9 cellular contexts compared by ENCODE assay signal in genomic region chr9:33288828-33289483, GRCh38. TPM values are rescaled to one million over a fixed set of nuclear protein-coding genes. Genes with fewer than 3 reads are reported as not detected.
DNase-seq lines count a peak whose midpoint lies in the region; ATAC-seq, FAIRE-seq and TF ChIP-seq lines count a peak whose summit lies in the region.
"Had no signal": no experiment of that assay in that cellular context is flagged by ENCODE, and none has a peak within 500 bp of the region (broad histone marks: within the 10 kb centered on the region; RNA-seq: fewer than 3 reads in every experiment).

No MANE protein-coding gene starts in this region.

- H3K4me3 ChIP-seq in astrocyte (ENCODE audit: insufficient read depth, low read depth, low read length) = no peak overlapping the region
- H3K4me3 ChIP-seq in tibial nerve = peak overlapping the region; percentile 60 to 98 (median 94)

- H4K20me1 ChIP-seq in astrocyte (ENCODE audit: insufficient read depth, low read length) = no peaks in the 10 kb centered on the region

- no peak for TF ChIP-seq CTCF in astrocyte (IDR thresholded peaks at IDR 0.05; ENCODE audit: insufficient read depth, low read depth, low read length)
- no peak for TF ChIP-seq CTCF in mesothelial cell of epicardium (IDR thresholded peaks at IDR 0.05; ENCODE audit: unreplicated experiment)
- TF ChIP-seq CTCF in tibial nerve (IDR thresholded peaks at IDR 0.05) = no peak

- POLR2A ChIA-PET in activated CD4-positive, alpha-beta T cell treated with anti-CD3 and anti-CD28 coated beads for 36 hours (lab: Charles Lee) = interaction anchor here (0.6 kb wide), 1 partner anchor 146 kb away, joined by 3 read pairs; no protein-coding TSS in a partner anchor

- H3K9me3 Mint-ChIP-seq in activated CD4-positive, alpha-beta T cell treated with anti-CD3 and anti-CD28 coated beads for 36 hours (ENCODE audit: low read depth) = no peaks in the 10 kb centered on the region
- H3K9me3 Mint-ChIP-seq in astrocyte (ENCODE audit: unreplicated experiment) (no peaks in the 10 kb centered on the region), mesothelial cell of epicardium (no peaks in the 10 kb centered on the region)

- CTCF ChIA-PET in activated CD4-positive, alpha-beta T cell treated with anti-CD3 and anti-CD28 coated beads for 36 hours (lab: Charles Lee) = interaction anchor here (1.5 kb wide), 1 partner anchor 19 kb away, joined by 4 read pairs; no protein-coding TSS in a partner anchor

- no peak for DNase-seq in activated CD4-positive, alpha-beta T cell treated with anti-CD3 and anti-CD28 coated beads for 36 hours
- DNase-seq in activated CD4-positive, alpha-beta T cell treated with anti-CD3 and anti-CD28 coated beads, Interleukin-2, amount 50 U/mL, for 1 hour = no peak
- DNase-seq in astrocyte (ENCODE audit: low read depth) = no peak
- DNase-seq in mesothelial cell of epicardium (ENCODE audit: low spot score in 2 of 2, unreplicated experiment in 2 of 2) = no peak
- DNase-seq in tibial nerve (ENCODE audit: low spot score in 2 of 2) = no peak
- DNase-seq in RKO (ENCODE audit: low spot score) = no peak

- peaks cover 6% of the 10 kb centered on the region for H3K4me1 ChIP-seq in astrocyte (ENCODE audit: insufficient read depth, low read length)
- H3K4me1 ChIP-seq in tibial nerve = peaks cover 0 to 58% (median 28%) of the 10 kb centered on the region in 4 donors

- ATAC-seq in activated CD4-positive, alpha-beta T cell treated with anti-CD3 and anti-CD28 coated beads for 36 hours = no peak
- no peak for ATAC-seq in HG02870 (IDR thresholded peaks at IDR 0.05; ENCODE audit: unreplicated experiment)
- no peak for ATAC-seq in GM18909 (IDR thresholded peaks at IDR 0.05; ENCODE audit: poor library complexity, unreplicated experiment)

- H3K36me3 ChIP-seq in astrocyte (ENCODE audit: insufficient read depth, low read length) (peaks cover 6% of the 10 kb centered on the region), tibial nerve (peaks cover 0 to 23% (median 0%) of the 10 kb centered on the region in 3 donors)

- TF ChIP-seq POLR2A in tibial nerve (IDR thresholded peaks at IDR 0.05) = no peak

- H3K27ac Mint-ChIP-seq in activated CD4-positive, alpha-beta T cell treated with anti-CD3 and anti-CD28 coated beads for 36 hours = peak overlapping the region; percentile 99
- H3K27ac Mint-ChIP-seq in astrocyte (ENCODE audit: unreplicated experiment) (no peak overlapping the region), mesothelial cell of epicardium (peak overlapping the region; percentile 16)

- FAIRE-seq in astrocyte (lab: Jason Lieb, UNC) = no peak

- H3K27me3 ChIP-seq in astrocyte (ENCODE audit: insufficient read depth, low read length) (no peaks in the 10 kb centered on the region), tibial nerve (no peaks in the 10 kb centered on the region)

- H3K36me3 Mint-ChIP-seq in activated CD4-positive, alpha-beta T cell treated with anti-CD3 and anti-CD28 coated beads for 36 hours (ENCODE audit: low read depth) = peaks cover 21% of the 10 kb centered on the region
- H3K36me3 Mint-ChIP-seq in astrocyte (ENCODE audit: low read depth, unreplicated experiment) = peaks cover 7% of the 10 kb centered on the region
- H3K36me3 Mint-ChIP-seq in mesothelial cell of epicardium = no peaks in the 10 kb centered on the region

- H3K9ac ChIP-seq in astrocyte (ENCODE audit: low read length) = peak overlapping the region; percentile 100

- peaks cover 51% of the 10 kb centered on the region for H3K4me1 Mint-ChIP-seq in activated CD4-positive, alpha-beta T cell treated with anti-CD3 and anti-CD28 coated beads for 36 hours
- H3K4me1 Mint-ChIP-seq in astrocyte (ENCODE audit: low read depth, unreplicated experiment) (peaks cover 17% of the 10 kb centered on the region), mesothelial cell of epicardium (peaks cover 20% of the 10 kb centered on the region)

- H3K27me3 Mint-ChIP-seq in activated CD4-positive, alpha-beta T cell treated with anti-CD3 and anti-CD28 coated beads for 36 hours = no peaks in the 10 kb centered on the region
- H3K27me3 Mint-ChIP-seq in astrocyte (ENCODE audit: low read depth, unreplicated experiment) = no peaks in the 10 kb centered on the region
- H3K27me3 Mint-ChIP-seq in mesothelial cell of epicardium (ENCODE audit: low read depth) = no peaks in the 10 kb centered on the region

- peak overlapping the region; percentile 95 for H3K4me2 ChIP-seq in astrocyte (ENCODE audit: low read length)

- H3K27ac ChIP-seq in astrocyte (ENCODE audit: low read depth, low read length) (peak overlapping the region; percentile 100), tibial nerve (peak overlapping the region; percentile 97 to 99 (median 99))

- H3K79me2 ChIP-seq in astrocyte (ENCODE audit: insufficient read depth, low read length) = peaks cover 36% of the 10 kb centered on the region

- no peak for TF ChIP-seq EP300 in tibial nerve (IDR thresholded peaks at IDR 0.05)

- 73 to 76% methylated on average over 13 to 14 of the region's 14 CpGs for WGBS in tibial nerve, 2 donors

- H2AFZ ChIP-seq in astrocyte (ENCODE audit: low read depth, low read length) = no peak overlapping the region

- H3K4me3 Mint-ChIP-seq in activated CD4-positive, alpha-beta T cell treated with anti-CD3 and anti-CD28 coated beads for 36 hours = peak overlapping the region; percentile 90
- no peak overlapping the region for H3K4me3 Mint-ChIP-seq in astrocyte (ENCODE audit: unreplicated experiment)
- no peak overlapping the region for H3K4me3 Mint-ChIP-seq in mesothelial cell of epicardium

- H3K9me3 ChIP-seq in astrocyte (ENCODE audit: insufficient read depth, low read depth, low read length) (no peaks in the 10 kb centered on the region), tibial nerve (no peaks in the 10 kb centered on the region)

- intact Hi-C loops in activated CD4-positive, alpha-beta T cell treated with anti-CD3 and anti-CD28 coated beads for 36 hours (cut with DNase I, micrococcal nuclease) = loop anchor here (5.0 kb wide), 3 partner anchors 88 to 433 kb away; no protein-coding TSS in a partner anchor

RNA-seq across cellular contexts. Expression of gene NFX1, which starts 1.4 kb away (rescaled TPM):
- total RNA-seq in activated CD4-positive, alpha-beta T cell treated with anti-CD3 and anti-CD28 coated beads for 36 hours = 10 to 100 TPM; 31.2 to 33.7 TPM
- total RNA-seq in astrocyte (26.7 and 27.8 TPM in 2 replicates), mesothelial cell of epicardium (28.7 to 30.2 TPM (median 29.4 TPM) in 3 replicates), tibial nerve (10 to 100 TPM; 35.2 to 45.9 (median 40.5) TPM)

RNA-seq across cellular contexts. Expression of gene CHMP5, which starts 24.1 kb away (rescaled TPM):
- total RNA-seq in activated CD4-positive, alpha-beta T cell treated with anti-CD3 and anti-CD28 coated beads for 36 hours = 100 to 1,000 TPM; 102 to 106 TPM
- 108 and 109 TPM in 2 replicates for total RNA-seq in astrocyte
- 49.1 to 50.2 TPM (median 49.4 TPM) in 3 replicates for total RNA-seq in mesothelial cell of epicardium
- 10 to 100 TPM; 56.1 to 67.4 (median 59.3) TPM for total RNA-seq in tibial nerve

RNA-seq across cellular contexts. Expression of gene BAG1, which starts 24.4 kb away (rescaled TPM):
- 10 to 100 TPM; 47.9 to 65.8 TPM for total RNA-seq in activated CD4-positive, alpha-beta T cell treated with anti-CD3 and anti-CD28 coated beads for 36 hours
- total RNA-seq in astrocyte (37.2 and 43.3 TPM in 2 replicates), mesothelial cell of epicardium (48.0 to 49.6 TPM (median 48.4 TPM) in 3 replicates), tibial nerve (100 to 1,000 TPM; 108 to 134 (median 123) TPM)

RNA-seq across cellular contexts. Expression of gene SPINK4, which starts 49.0 kb away (rescaled TPM):
- not detected for total RNA-seq in activated CD4-positive, alpha-beta T cell treated with anti-CD3 and anti-CD28 coated beads for 36 hours
- total RNA-seq in astrocyte (not detected in 2 replicates), mesothelial cell of epicardium (not detected in 3 replicates), tibial nerve (not detected)
- total RNA-seq: M059J had no signal
